In genomic region chr2:132252894-132253264, GRCh38 we compare ENCODE assay signal across 18 cellular contexts.
"Had no signal": no experiment of that assay in that cellular context is flagged by ENCODE, and none has a peak within 500 bp of the region (broad histone marks: within the 10 kb centered on the region; RNA-seq: fewer than 3 reads in every experiment).

No MANE protein-coding gene starts in this region.

- FAIRE-seq: frontal cortex, small intestine had no signal

- H3K36me3 ChIP-seq: heart left ventricle, neutrophil, ovary, right atrium auricular region, tibial nerve, upper lobe of right lung had no signal

- H3K9me3 ChIP-seq: neutrophil, ovary, testis, upper lobe of right lung had no signal

- H3K4me1 ChIP-seq: right atrium auricular region, upper lobe of right lung had no signal

- H3K27ac ChIP-seq: coronary artery, heart left ventricle, neutrophil, ovary, right atrium auricular region, testis, tibial nerve, upper lobe of right lung had no signal

- DNase-seq: effector CD4-positive, alpha-beta T cell; heart left ventricle; hippocampal formation; kidney glomerular epithelial cell; mesendoderm; naive thymus-derived CD4-positive, alpha-beta T cell; nephron progenitor cell; small intestine; stimulated activated CD4-positive, alpha-beta T cell treated with anti-CD3 and anti-CD28 coated beads, Interleukin-12 subunit alpha, Interleukin-12 subunit beta, amount 100 ng/mL, for 4 hours; stimulated activated CD4-positive, alpha-beta T cell treated with anti-CD3 and anti-CD28 coated beads, Interleukin-2, amount 100 ng/mL, for 48 hours; testis; upper lobe of right lung had no signal

- H3K4me3 ChIP-seq: coronary artery, heart left ventricle, ovary, right atrium auricular region, testis, tibial nerve, upper lobe of right lung had no signal

- H3K27me3 ChIP-seq: ovary, right atrium auricular region, testis had no signal
